In genomic region chr10:46516660-46517416, GRCh38 we compare ENCODE assay signal across 10 cellular contexts. TPM values are rescaled to one million over a fixed set of nuclear protein-coding genes. Genes with fewer than 3 reads are reported as not detected.
DNase-seq lines count a peak whose midpoint lies in the region; ATAC-seq, FAIRE-seq and TF ChIP-seq lines count a peak whose summit lies in the region.
"Had no signal": no experiment of that assay in that cellular context is flagged by ENCODE, and none has a peak within 500 bp of the region (broad histone marks: within the 10 kb centered on the region; RNA-seq: fewer than 3 reads in every experiment).

No MANE protein-coding gene starts in this region.

- TF ChIP-seq RAD21 in GM12878 (IDR thresholded peaks at IDR 0.05; ENCODE audit: insufficient read depth, low read depth, low read length) = no peak

- H3K27ac ChIP-seq in GM12878 (ENCODE audit: control insufficient read depth, insufficient read depth) (no peak overlapping the region), lower lobe of right lung (no peak overlapping the region)
- H3K27ac ChIP-seq: vagina had no signal

- H3K27me3 ChIP-seq in GM12878 (replicated peaks in 1 of 2; ENCODE audit: control insufficient read depth in 2 of 2, insufficient read depth in 2 of 2, low read length in 1 of 2) = 0 out of 4 replicates have a peak, but pooled peaks cover 0 to 1% of the 10 kb centered on the region in 2 experiments
- peaks cover 11% of the 10 kb centered on the region for H3K27me3 ChIP-seq in lower lobe of right lung (ENCODE audit: low read depth)
- H3K27me3 ChIP-seq: vagina had no signal

- H3K4me2 ChIP-seq in GM12878 (ENCODE audit: control insufficient read depth, insufficient read depth) = no peak overlapping the region

- no peak overlapping the region for H3K9ac ChIP-seq in GM12878 (ENCODE audit: control insufficient read depth, insufficient read depth, low read length)

- CTCF ChIA-PET in GM12878 (lab: Yijun Ruan, JAX) = interaction anchor here (0.6 kb wide), 1 partner anchor 510 kb away, joined by 3 read pairs; no protein-coding TSS in a partner anchor

- H2AFZ ChIP-seq in GM12878 (ENCODE audit: control insufficient read depth, low read depth, low read length) = no peak overlapping the region

- no peaks in the 10 kb centered on the region for H3K79me2 ChIP-seq in GM12878 (ENCODE audit: control insufficient read depth, insufficient read depth, low read length)

- POLR2A ChIA-PET in GM12878 (lab: Charles Lee) = no interaction called here

- H3K4me1 Mint-ChIP-seq in HFFc6 (ENCODE audit: low read depth) = peaks cover 27% of the 10 kb centered on the region
- no peaks in the 10 kb centered on the region for H3K4me1 Mint-ChIP-seq in activated naive CD8-positive, alpha-beta T cell treated with anti-CD3 and anti-CD28 coated beads, Interleukin-2, amount 50 U/mL, for 24 hours

- peak overlapping the region; percentile 46 for H3K4me3 Mint-ChIP-seq in HFFc6
- no peak overlapping the region for H3K4me3 Mint-ChIP-seq in activated naive CD8-positive, alpha-beta T cell treated with anti-CD3 and anti-CD28 coated beads, Interleukin-2, amount 50 U/mL, for 24 hours

- 44% methylated on average over 11 of the region's 11 CpGs for WGBS in GM12878 (ENCODE audit: insufficient coverage, insufficient replicate concordance, low lambda C conversion rate, missing lambda C conversion rate)

- BruUV-seq in GM12878 (replicated peaks; lab: Mats Ljungman, UMichigan) = no TSS peak

- no peaks in the 10 kb centered on the region for H3K36me3 Mint-ChIP-seq in HFFc6 (ENCODE audit: low read depth)
- no peaks in the 10 kb centered on the region for H3K36me3 Mint-ChIP-seq in activated naive CD8-positive, alpha-beta T cell treated with anti-CD3 and anti-CD28 coated beads, Interleukin-2, amount 50 U/mL, for 24 hours (ENCODE audit: low read depth)

- no peak overlapping the region for H3K4me3 ChIP-seq in GM12878
- H3K4me3 ChIP-seq in lower lobe of right lung = no peak overlapping the region
- H3K4me3 ChIP-seq: vagina had no signal

- in situ Hi-C loops in ACHN (cut with HindIII; ENCODE audit: low pct_ligation_motif_present, low pct_unique_long_range_greater_than_20kb, low sequenced_read_pairs) = no loop called here
- in situ Hi-C loops in GM12878 (cut with MboI) = no loop called here

- no peaks in the 10 kb centered on the region for H3K36me3 ChIP-seq in GM12878 (ENCODE audit: control insufficient read depth in 2 of 2, insufficient read depth in 2 of 2, low read length in 1 of 2)
- no peaks in the 10 kb centered on the region for H3K36me3 ChIP-seq in lower lobe of right lung
- H3K36me3 ChIP-seq: vagina had no signal

- peak overlapping the region; percentile 76 for H3K27ac Mint-ChIP-seq in HFFc6
- no peak overlapping the region for H3K27ac Mint-ChIP-seq in activated naive CD8-positive, alpha-beta T cell treated with anti-CD3 and anti-CD28 coated beads, Interleukin-2, amount 50 U/mL, for 24 hours

- no peak for FAIRE-seq in GM12878 (lab: Jason Lieb, UNC)

- RAD21 ChIA-PET in GM12878 (lab: Charles Lee; ENCODE audit: unreplicated experiment) = no interaction called here

- SMC1A ChIA-PET in GM12878 (lab: Charles Lee; ENCODE audit: uncharacterized antibody, unreplicated experiment) = no interaction called here

- TF ChIP-seq POLR2A in GM12878 (IDR thresholded peaks at IDR 0.05; ENCODE audit: low read depth, low read length) = no peak

- H3K9me3 Mint-ChIP-seq in HFFc6 = no peaks in the 10 kb centered on the region
- H3K9me3 Mint-ChIP-seq in activated naive CD8-positive, alpha-beta T cell treated with anti-CD3 and anti-CD28 coated beads, Interleukin-2, amount 50 U/mL, for 24 hours = no peaks in the 10 kb centered on the region

- ATAC-seq in GM12878 = no peak
- ATAC-seq in lower lobe of right lung = peak in 1 of 2 donors; percentile 14
- no peak for ATAC-seq in HG03159 (IDR thresholded peaks at IDR 0.05; ENCODE audit: unreplicated experiment)
- no peak for ATAC-seq in activated naive CD8-positive, alpha-beta T cell treated with anti-CD3 and anti-CD28 coated beads, Interleukin-2, amount 50 U/mL, for 24 hours

- no peaks in the 10 kb centered on the region for H4K20me1 ChIP-seq in GM12878 (ENCODE audit: control insufficient read depth, insufficient read depth)

- H3K27me3 Mint-ChIP-seq in HFFc6 (ENCODE audit: insufficient read depth) = peaks cover 2% of the 10 kb centered on the region; the same call in 1 of the 2 replicates
- H3K27me3 Mint-ChIP-seq in activated naive CD8-positive, alpha-beta T cell treated with anti-CD3 and anti-CD28 coated beads, Interleukin-2, amount 50 U/mL, for 24 hours = no peaks in the 10 kb centered on the region

- peak; percentile 58 for DNase-seq in ACHN
- DNase-seq in HFFc6 = peak; percentile 96
- DNase-seq in GM12878 (ENCODE audit: low read depth, low spot score) = no peak
- DNase-seq in lower lobe of right lung = peak; percentile 43
- no peak for DNase-seq in RPMI8226
- DNase-seq in GF-D8 (lab: John Stamatoyannopoulos, UW) = no peak
- DNase-seq in activated naive CD8-positive, alpha-beta T cell treated with anti-CD3 and anti-CD28 coated beads, Interleukin-2, amount 50 U/mL, for 24 hours = no peak
- DNase-seq: KG1 had no signal

- no peak for TF ChIP-seq EP300 in GM12878 (IDR thresholded peaks at IDR 0.05; ENCODE audit: borderline replicate concordance in 1 of 2, control insufficient read depth in 1 of 2, low read depth in 2 of 2, low read length in 2 of 2)

- no peaks in the 10 kb centered on the region for H3K4me1 ChIP-seq in GM12878 (ENCODE audit: control insufficient read depth, insufficient read depth, low read length)
- H3K4me1 ChIP-seq in lower lobe of right lung = no peaks in the 10 kb centered on the region
- H3K4me1 ChIP-seq: vagina had no signal

- intact Hi-C loops in GM12878 (cut with micrococcal nuclease; ENCODE audit: unreplicated experiment) = no loop called here
- intact Hi-C loops in lower lobe of right lung (cut with DNase I) = no loop called here

- no peaks in the 10 kb centered on the region for H3K9me3 ChIP-seq in GM12878 (replicated peaks; ENCODE audit: control insufficient read depth, insufficient read depth, low read length)
- H3K9me3 ChIP-seq in lower lobe of right lung = no peaks in the 10 kb centered on the region
- H3K9me3 ChIP-seq: vagina had no signal

- TF ChIP-seq CTCF in HFFc6 (IDR thresholded peaks at IDR 0.05) = no peak
- no peak for TF ChIP-seq CTCF in GM12878 (IDR thresholded peaks at IDR 0.05 in 2 of 3, conservative IDR thresholded peaks at IDR 0.05 in 1 of 3; ENCODE audit: control insufficient read depth in 2 of 3, extremely low read depth in 1 of 3, insufficient read depth in 1 of 3, low read depth in 3 of 3, low read length in 3 of 3)
- TF ChIP-seq CTCF in lower lobe of right lung (IDR thresholded peaks at IDR 0.05) = no peak

TF ChIP-seq in GM12878, 131 proteins besides CTCF, POLR2A, EP300 and RAD21:
- TF ChIP-seq RB1 (IDR thresholded peaks at IDR 0.05; ENCODE audit: borderline replicate concordance) (no peak), BCL3 (IDR thresholded peaks at IDR 0.05; ENCODE audit: borderline replicate concordance, insufficient read depth, low read depth, low read length, poor library complexity, severe bottlenecking) (peak; percentile 50)

RNA-seq across cellular contexts. Expression of gene GPRIN2, which starts 39.6 kb away (rescaled TPM):
- total RNA-seq in HFFc6 (2021; fragmentation: NEBNext Ultra II Directional; extraction: Animal tissue kit (Norgen Biotek cat#: 25700)) = not detected
- total RNA-seq in GM12878 (2013; cell fraction: nucleolus; rRNA removed) = not detected in 2 replicates
- total RNA-seq in GM12878 (2014; rRNA removed) (not detected in 2 replicates), GM12878 (2014; rRNA removed; fragmentation: Illumina TruSeq; extraction: Trizol) (not detected in 2 replicates), GM12878 (2021) (0.13 TPM in 1 of 2 replicates, not detected in the other), lower lobe of right lung (42.1 TPM)
- not detected for polyA plus RNA-seq in GM12878 (2011; ENCODE audit: low read depth)
- polyA plus RNA-seq in GM12878 (2011; rRNA removed) (not detected in 2 replicates), GM12878 (2014; fragmentation: Illumina TruSeq; extraction: Trizol) (not detected in 2 replicates), GM12878 (2014; fragmentation: Nextera tagmentation; extraction: Ambion mirVana) (not detected), GM12878 (2014; rRNA removed) (not detected in 2 replicates), GM12878 (2016; fragmentation: Nextera tagmentation; extraction: Ambion mirVana) (not detected)
- not detected in 2 replicates for polyA plus RNA-seq in GM12878 (2011; cell fraction: cytosol; rRNA removed)
- polyA plus RNA-seq in GM12878 (2011; cell fraction: nucleus; rRNA removed) = not detected in 2 replicates
- polyA plus RNA-seq in GM12878 (2012) = not detected in 2 replicates
- not detected in 2 replicates for polyA minus RNA-seq in GM12878 (2011; rRNA and poly(A)+ RNA removed)
- not detected in 2 replicates for polyA minus RNA-seq in GM12878 (2011; cell fraction: cytosol; rRNA and poly(A)+ RNA removed)
- not detected in 2 replicates for polyA minus RNA-seq in GM12878 (2011; cell fraction: nucleus; rRNA and poly(A)+ RNA removed)

RNA-seq across cellular contexts. Expression of gene NPY4R, which starts 51.1 kb away (rescaled TPM):
- total RNA-seq in HFFc6 (2021; fragmentation: NEBNext Ultra II Directional; extraction: Animal tissue kit (Norgen Biotek cat#: 25700)) = under 1 TPM in 3 of 6 experiments, not detected in 3; 0.14 to 0.34 (median 0.25) TPM
- not detected in 2 replicates for total RNA-seq in GM12878 (2013; cell fraction: nucleolus; rRNA removed)
- not detected in 2 replicates for total RNA-seq in GM12878 (2014; rRNA removed)
- total RNA-seq in GM12878 (2014; rRNA removed; fragmentation: Illumina TruSeq; extraction: Trizol) = not detected in 2 replicates
- total RNA-seq in GM12878 (2021) = not detected in 2 replicates
- polyA plus RNA-seq in GM12878 (2011; ENCODE audit: low read depth) = not detected
- polyA plus RNA-seq in GM12878 (2011; rRNA removed) = not detected in 2 replicates
- polyA plus RNA-seq in GM12878 (2011; cell fraction: cytosol; rRNA removed) = not detected in 2 replicates
- not detected in 2 replicates for polyA plus RNA-seq in GM12878 (2011; cell fraction: nucleus; rRNA removed)
- polyA plus RNA-seq in GM12878 (2012) = not detected in 2 replicates
- polyA plus RNA-seq in GM12878 (2014; fragmentation: Illumina TruSeq; extraction: Trizol) = not detected in 2 replicates
- not detected for polyA plus RNA-seq in GM12878 (2014; fragmentation: Nextera tagmentation; extraction: Ambion mirVana)
- not detected in 2 replicates for polyA plus RNA-seq in GM12878 (2014; rRNA removed)
- polyA plus RNA-seq in GM12878 (2016; fragmentation: Nextera tagmentation; extraction: Ambion mirVana) = not detected
- not detected in 2 replicates for polyA minus RNA-seq in GM12878 (2011; rRNA and poly(A)+ RNA removed)
- polyA minus RNA-seq in GM12878 (2011; cell fraction: cytosol; rRNA and poly(A)+ RNA removed) = not detected in 2 replicates
- not detected in 2 replicates for polyA minus RNA-seq in GM12878 (2011; cell fraction: nucleus; rRNA and poly(A)+ RNA removed)
- 1.1 TPM for total RNA-seq in lower lobe of right lung

Comparison
In these comparisons a context has a peak if more than half of its experiments do, and no peak if none do; other contexts are left out.
1. DNase-seq: peak in ACHN (single experiment), HFFc6 (single experiment) and lower lobe of right lung (single experiment); none in GM12878 (single experiment), RPMI8226 (single experiment), GF-D8 (single experiment) and activated naive CD8-positive, alpha-beta T cell treated with anti-CD3 and anti-CD28 coated beads, Interleukin-2, amount 50 U/mL, for 24 hours (single experiment).
2. RNA of gene GPRIN2, which starts 39.6 kb away (total RNA-seq): 42.1 TPM in lower lobe of right lung (single experiment); not detected in HFFc6 and 0.13 TPM in GM12878; every median in the first group is over 10 times any median in the second.